In genomic region chr7:99407849-99408346, GRCh38 we compare ENCODE assay signal across 8 cellular contexts. TPM values are rescaled to one million over a fixed set of nuclear protein-coding genes. Genes with fewer than 3 reads are reported as not detected.
DNase-seq lines count a peak whose midpoint lies in the region; ATAC-seq, FAIRE-seq and TF ChIP-seq lines count a peak whose summit lies in the region.

No MANE protein-coding gene starts in this region.

- intact Hi-C loops in adrenal gland (cut with DNase I) (no loop called here), left ventricle myocardium inferior (cut with micrococcal nuclease) (no loop called here), posterior vena cava (cut with DNase I) (loop anchor here in 1 of 2 donors (5.0 kb wide), 1 partner anchor 44 kb away; no protein-coding TSS in a partner anchor)

- 0 to 2% (median 0%) methylated on average over 8 to 28 of the region's 28 CpGs for WGBS in adrenal gland, 4 donors

- TF ChIP-seq CTCF in adrenal gland (IDR thresholded peaks at IDR 0.05) (no peak), left ventricle myocardium inferior (IDR thresholded peaks at IDR 0.05; ENCODE audit: borderline replicate concordance) (no peak)

- H3K27me3 ChIP-seq in adrenal gland (no peaks in the 10 kb centered on the region), left ventricle myocardium inferior (ENCODE audit: low read depth) (no peaks in the 10 kb centered on the region)

- H3K4me3 ChIP-seq in adrenal gland: peak overlapping the region; percentile 75 to 99 (median 91)
- peak overlapping the region; percentile 99 for H3K4me3 ChIP-seq in left ventricle myocardium inferior

- H3K4me1 ChIP-seq in adrenal gland (replicated peaks in 1 of 2): peaks cover 16 to 46% of the 10 kb centered on the region in 2 donors
- H3K4me1 ChIP-seq in left ventricle myocardium inferior: peaks cover 66% of the 10 kb centered on the region

- ATAC-seq in HG02623 (IDR thresholded peaks at IDR 0.05; ENCODE audit: unreplicated experiment): no peak

- FAIRE-seq in H54 (lab: Jason Lieb, UNC): no peak

- no peaks in the 10 kb centered on the region for H3K9me3 ChIP-seq in adrenal gland (replicated peaks in 1 of 3)
- H3K9me3 ChIP-seq in left ventricle myocardium inferior (replicated peaks): no peaks in the 10 kb centered on the region

- peak overlapping the region; percentile 91 to 99 (median 92) for H3K27ac ChIP-seq in adrenal gland
- peak overlapping the region; percentile 99 for H3K27ac ChIP-seq in left ventricle myocardium inferior (replicated peaks)

- TF ChIP-seq POLR2A in H54 (IDR thresholded peaks at IDR 0.05; ENCODE audit: low read depth, low read length) (0 out of 2 replicates have a peak, but pooled peaks have one; percentile 36), adrenal gland (IDR thresholded peaks at IDR 0.05) (no peak)

- DNase-seq in COR-L47 (lab: John Stamatoyannopoulos, UW) (peak; percentile 20), H54 (ENCODE audit: insufficient read length, low spot score) (peak; percentile 61), adrenal gland (peak; percentile 60 to 83 (median 81)), left ventricle myocardium inferior (peak; percentile 39), posterior vena cava (ENCODE audit: low spot score) (peak; percentile 95), midbrain (lab: John Stamatoyannopoulos, UW) (no peak)

- H3K36me3 ChIP-seq in adrenal gland (replicated peaks in 1 of 2) (peaks cover 0 to 41% of the 10 kb centered on the region in 2 donors), left ventricle myocardium inferior (peaks cover 52% of the 10 kb centered on the region)

TF ChIP-seq in PFSK-1, 5 proteins besides CTCF, POLR2A, EP300 and RAD21:
- TF ChIP-seq, protein P1, sequence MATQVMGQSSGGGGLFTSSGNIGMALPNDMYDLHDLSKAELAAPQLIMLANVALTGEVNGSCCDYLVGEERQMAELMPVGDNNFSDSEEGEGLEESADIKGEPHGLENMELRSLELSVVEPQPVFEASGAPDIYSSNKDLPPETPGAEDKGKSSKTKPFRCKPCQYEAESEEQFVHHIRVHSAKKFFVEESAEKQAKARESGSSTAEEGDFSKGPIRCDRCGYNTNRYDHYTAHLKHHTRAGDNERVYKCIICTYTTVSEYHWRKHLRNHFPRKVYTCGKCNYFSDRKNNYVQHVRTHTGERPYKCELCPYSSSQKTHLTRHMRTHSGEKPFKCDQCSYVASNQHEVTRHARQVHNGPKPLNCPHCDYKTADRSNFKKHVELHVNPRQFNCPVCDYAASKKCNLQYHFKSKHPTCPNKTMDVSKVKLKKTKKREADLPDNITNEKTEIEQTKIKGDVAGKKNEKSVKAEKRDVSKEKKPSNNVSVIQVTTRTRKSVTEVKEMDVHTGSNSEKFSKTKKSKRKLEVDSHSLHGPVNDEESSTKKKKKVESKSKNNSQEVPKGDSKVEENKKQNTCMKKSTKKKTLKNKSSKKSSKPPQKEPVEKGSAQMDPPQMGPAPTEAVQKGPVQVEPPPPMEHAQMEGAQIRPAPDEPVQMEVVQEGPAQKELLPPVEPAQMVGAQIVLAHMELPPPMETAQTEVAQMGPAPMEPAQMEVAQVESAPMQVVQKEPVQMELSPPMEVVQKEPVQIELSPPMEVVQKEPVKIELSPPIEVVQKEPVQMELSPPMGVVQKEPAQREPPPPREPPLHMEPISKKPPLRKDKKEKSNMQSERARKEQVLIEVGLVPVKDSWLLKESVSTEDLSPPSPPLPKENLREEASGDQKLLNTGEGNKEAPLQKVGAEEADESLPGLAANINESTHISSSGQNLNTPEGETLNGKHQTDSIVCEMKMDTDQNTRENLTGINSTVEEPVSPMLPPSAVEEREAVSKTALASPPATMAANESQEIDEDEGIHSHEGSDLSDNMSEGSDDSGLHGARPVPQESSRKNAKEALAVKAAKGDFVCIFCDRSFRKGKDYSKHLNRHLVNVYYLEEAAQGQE (IDR thresholded peaks at IDR 0.05; ENCODE audit: insufficient read depth in 1 of 2, low read depth in 2 of 2, low read length in 2 of 2): no peak
- no peak for TF ChIP-seq TAF1 (IDR thresholded peaks at IDR 0.05; ENCODE audit: borderline replicate concordance, insufficient read depth, low read length)
- no peak for TF ChIP-seq FOXP2 (optimal IDR thresholded peaks at IDR 0.05; ENCODE audit: borderline replicate concordance, extremely low read depth, extremely low read length, insufficient read depth)
- no peak; the same call in 1 of the 2 replicates for TF ChIP-seq POLR2AphosphoS5 (IDR thresholded peaks at IDR 0.05; ENCODE audit: low read depth, low read length)
- peak; percentile 34; the same call in 1 of the 2 replicates for TF ChIP-seq SIN3A (IDR thresholded peaks at IDR 0.05; ENCODE audit: borderline replicate concordance, insufficient read depth, low read length)

RNA-seq across cellular contexts. Expression of gene PDAP1, which starts 0.5 kb away (rescaled TPM):
- 373 TPM for polyA plus RNA-seq in PFSK-1 (2012; ENCODE audit: insufficient read length, low read depth)
- 100 to 1,000 TPM in 1 of 8 donors, 10 to 100 TPM in 7; 43.6 to 126 (median 87.2) TPM for total RNA-seq in adrenal gland
- 100 to 1,000 TPM in 1 of 3 donors, 10 to 100 TPM in 2; 87.8 to 187 (median 95.8) TPM for polyA plus RNA-seq in adrenal gland
- total RNA-seq in left ventricle myocardium inferior: 93.2 TPM
- 10 to 100 TPM; 84.1 to 95.6 TPM for total RNA-seq in posterior vena cava

RNA-seq across cellular contexts. Expression of gene BUD31, which starts 0.9 kb away (rescaled TPM):
- polyA plus RNA-seq in PFSK-1 (2012; ENCODE audit: insufficient read length, low read depth): 241 TPM
- total RNA-seq in adrenal gland (100 to 1,000 TPM in 1 of 8 donors, 10 to 100 TPM in 7; 59.0 to 101 (median 76.7) TPM), left ventricle myocardium inferior (43.9 TPM), posterior vena cava (10 to 100 TPM; 48.2 to 57.1 TPM)
- polyA plus RNA-seq in adrenal gland: 100 to 1,000 TPM; 141 to 287 (median 208) TPM

RNA-seq across cellular contexts. Expression of gene PTCD1, which starts 30.7 kb away (rescaled TPM):
- polyA plus RNA-seq in PFSK-1 (2012; ENCODE audit: insufficient read length, low read depth): 12.1 TPM
- total RNA-seq in adrenal gland: 1 to 10 TPM; 4.5 to 9.2 (median 6.4) TPM
- polyA plus RNA-seq in adrenal gland: 1 to 10 TPM; 2.5 to 6.5 (median 3.6) TPM
- total RNA-seq in left ventricle myocardium inferior: 4.3 TPM
- total RNA-seq in posterior vena cava: 1 to 10 TPM; 3.1 to 5.6 TPM

RNA-seq across cellular contexts. Expression of gene CPSF4, which starts 30.8 kb away (rescaled TPM):
- polyA plus RNA-seq in PFSK-1 (2012; ENCODE audit: insufficient read length, low read depth): 53.2 TPM
- 10 to 100 TPM; 21.8 to 40.5 (median 27.6) TPM for total RNA-seq in adrenal gland
- 10 to 100 TPM; 16.0 to 40.1 (median 38.0) TPM for polyA plus RNA-seq in adrenal gland
- total RNA-seq in left ventricle myocardium inferior: 17.9 TPM
- total RNA-seq in posterior vena cava: 10 to 100 TPM; 22.9 to 25.7 TPM

RNA-seq across cellular contexts. Expression of gene ARPC1B, which starts 33.4 kb away (rescaled TPM):
- polyA plus RNA-seq in PFSK-1 (2012; ENCODE audit: insufficient read length, low read depth): 410 TPM
- total RNA-seq in adrenal gland (100 to 1,000 TPM in 5 of 8 donors, 10 to 100 TPM in 3; 74.3 to 353 (median 117) TPM), left ventricle myocardium inferior (33.6 TPM), posterior vena cava (100 to 1,000 TPM; 102 to 144 TPM)
- polyA plus RNA-seq in adrenal gland: 10 to 100 TPM; 57.2 to 97.9 (median 90.7) TPM
